ENCODE assay signal across 12 cellular contexts in genomic region chr11:97893612-97894011, GRCh38.
DNase-seq lines count a peak whose midpoint lies in the region; TF ChIP-seq lines count a peak whose summit lies in the region.
"Had no signal": no experiment of that assay in that cellular context is flagged by ENCODE, and none has a peak within 500 bp of the region (broad histone marks: within the 10 kb centered on the region; RNA-seq: fewer than 3 reads in every experiment).

No MANE protein-coding gene starts in this region.

- H3K27ac ChIP-seq in SJCRH30 = no peak overlapping the region

- DNase-seq in BE2C (peak; percentile 88), DMS 273 treated with DMSO at 0.1 percent for 48 hours (lab: John Stamatoyannopoulos, UW) (peak; percentile 72), NCI-H2171 treated with DMSO at 0.1 percent for 48 hours (lab: John Stamatoyannopoulos, UW) (peak; percentile 80), SJCRH30 (peak; percentile 1), middle frontal gyrus (ENCODE audit: extremely low spot score, low spot score) (no peak), occipital lobe (lab: John Stamatoyannopoulos, UW) (no peak)
- DNase-seq in activated CD4-positive, CD25-positive, alpha-beta regulatory T cell (lab: John Stamatoyannopoulos, UW) = no peak
- DNase-seq: AML-193; CD4-positive, alpha-beta T cell; HFFc6; NCI-H1436 treated with DMSO at 0.1 percent for 48 hours; NCI-H774 had no signal

- 0 out of 2 replicates have a peak overlapping the region, but pooled peaks have one; percentile 12 for H3K4me3 ChIP-seq in BE2C (ENCODE audit: low read depth, low read length)
- no peak overlapping the region for H3K4me3 ChIP-seq in SJCRH30

- H3K9me3 ChIP-seq in BE2C (no peaks in the 10 kb centered on the region), SJCRH30 (replicated peaks) (no peaks in the 10 kb centered on the region)

- no peak for TF ChIP-seq CTCF in BE2C (IDR thresholded peaks at IDR 0.05; ENCODE audit: low read depth, low read length)

- H3K27me3 ChIP-seq in BE2C = no peaks in the 10 kb centered on the region
- no peaks in the 10 kb centered on the region for H3K27me3 ChIP-seq in SJCRH30

- H3K36me3 ChIP-seq in BE2C (no peaks in the 10 kb centered on the region), SJCRH30 (no peaks in the 10 kb centered on the region)

- H3K4me1 ChIP-seq in BE2C (peaks cover 8% of the 10 kb centered on the region), SJCRH30 (no peaks in the 10 kb centered on the region)

Comparison
In these comparisons a context has a peak if more than half of its experiments do, and no peak if none do; other contexts are left out.
1. DNase-seq: peak in BE2C (single experiment), DMS 273 treated with DMSO at 0.1 percent for 48 hours (single experiment), NCI-H2171 treated with DMSO at 0.1 percent for 48 hours (single experiment) and SJCRH30 (2 of 2); none in middle frontal gyrus (single experiment), occipital lobe (single experiment) and activated CD4-positive, CD25-positive, alpha-beta regulatory T cell (0 of 4).